ENCODE assay signal across 9 cellular contexts in the genomic region with DNA sequence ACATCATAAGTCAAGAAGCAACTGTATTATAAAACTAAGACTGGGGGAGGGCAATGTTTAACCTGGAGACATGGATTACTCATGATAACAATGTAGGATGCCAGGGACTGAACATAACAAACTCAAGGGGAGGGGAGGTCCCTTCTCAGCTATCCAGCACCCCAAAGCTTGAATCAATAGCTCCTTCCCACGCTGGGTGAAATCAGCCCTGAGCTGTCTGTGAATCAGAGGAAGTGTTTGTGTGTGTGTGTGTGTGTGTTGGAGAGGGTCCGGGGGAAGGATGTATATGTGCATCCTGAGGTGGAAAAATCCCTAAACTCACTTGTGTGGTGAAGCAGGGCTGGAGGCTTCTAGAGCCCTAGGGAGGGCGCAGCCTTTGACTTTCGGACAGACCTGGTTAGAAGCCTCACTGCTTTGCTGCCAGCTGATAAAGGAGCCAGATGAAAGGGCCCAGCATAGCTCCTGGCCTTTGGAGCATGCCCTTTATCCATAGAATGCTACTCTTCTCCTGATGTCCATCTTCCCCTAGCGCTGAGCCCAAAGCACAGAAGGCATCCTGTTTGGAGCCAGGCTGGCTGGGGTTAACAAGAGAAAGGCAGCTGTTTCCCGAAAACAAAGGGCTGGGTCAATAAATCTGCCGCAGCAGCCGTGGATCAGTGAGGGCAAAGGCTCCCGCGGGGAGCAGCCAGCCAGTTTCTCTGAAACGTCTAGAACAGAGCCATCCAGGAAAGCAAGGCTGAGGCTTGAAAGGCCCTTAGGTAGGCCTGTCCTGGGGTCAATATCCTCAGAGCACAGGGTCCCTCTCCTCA. TPM values are rescaled to one million over a fixed set of nuclear protein-coding genes. Genes with fewer than 3 reads are reported as not detected.
DNase-seq lines count a peak whose midpoint lies in the region; ATAC-seq, FAIRE-seq and TF ChIP-seq lines count a peak whose summit lies in the region.
"Had no signal": no experiment of that assay in that cellular context is flagged by ENCODE, and none has a peak within 500 bp of the region (broad histone marks: within the 10 kb centered on the region; RNA-seq: fewer than 3 reads in every experiment).

No MANE protein-coding gene starts in this region.

- H2AFZ ChIP-seq in smooth muscle cell (ENCODE audit: low read depth), result no peak overlapping the region

- H3K4me3 ChIP-seq in smooth muscle cell, result no peak overlapping the region

- no peak for ATAC-seq in GM21528 (IDR thresholded peaks at IDR 0.05; ENCODE audit: low FRiP score, unreplicated experiment)

- H4K20me1 ChIP-seq in smooth muscle cell (ENCODE audit: low read depth), result no peaks in the 10 kb centered on the region

- no peaks in the 10 kb centered on the region for H3K79me2 ChIP-seq in smooth muscle cell (ENCODE audit: low read depth)

- peak; percentile 44 for DNase-seq in NCI-H2227 (lab: John Stamatoyannopoulos, UW; ENCODE audit: unreplicated experiment)
- DNase-seq in NCI-H2227 treated with DMSO at 0.1 percent for 48 hours (lab: John Stamatoyannopoulos, UW), result no peak
- peak; percentile 13 for DNase-seq in RCC 7860 (ENCODE audit: low spot score)
- DNase-seq in foreskin melanocyte, result peak; percentile 29
- no peak for DNase-seq in smooth muscle cell (lab: John Stamatoyannopoulos, UW; ENCODE audit: unreplicated experiment)
- DNase-seq in NCI-H1436 treated with DMSO at 0.1 percent for 48 hours (lab: John Stamatoyannopoulos, UW), result no peak
- DNase-seq in activated CD4-positive, alpha-beta T cell treated with anti-CD3 and anti-CD28 coated beads, Interleukin-2, amount 50 U/mL, for 48 hours, result no peak

- WGBS in smooth muscle cell (ENCODE audit: low lambda C conversion rate), result 15% methylated on average over 11 of the region's 11 CpGs

- H3K9me3 ChIP-seq in smooth muscle cell (replicated peaks; ENCODE audit: low read depth), result no peaks in the 10 kb centered on the region

- FAIRE-seq in RCC 7860 (lab: Jason Lieb, UNC), result no peak
- FAIRE-seq: A204.1 had no signal

- no peak for TF ChIP-seq CTCF in smooth muscle cell (IDR thresholded peaks at IDR 0.05; ENCODE audit: borderline replicate concordance, insufficient read depth, poor library complexity, severe bottlenecking)

- peaks cover 18% of the 10 kb centered on the region for H3K4me1 ChIP-seq in smooth muscle cell (ENCODE audit: low read depth)

- H3F3A ChIP-seq in smooth muscle cell (ENCODE audit: low read depth), result no peaks in the 10 kb centered on the region

- no peaks in the 10 kb centered on the region for H3K36me3 ChIP-seq in smooth muscle cell (ENCODE audit: low read depth)

- peak overlapping the region; percentile 62 for H3K27ac ChIP-seq in smooth muscle cell (ENCODE audit: low read depth)

- no peak overlapping the region for H3K9ac ChIP-seq in smooth muscle cell (ENCODE audit: low read depth)

- no peaks in the 10 kb centered on the region for H3K27me3 ChIP-seq in smooth muscle cell (ENCODE audit: low read depth)

- H3K4me2 ChIP-seq in smooth muscle cell, result peak overlapping the region; percentile 45

RNA-seq across cellular contexts. Expression of gene TNKS1BP1, which starts 35.8 kb away (rescaled TPM):
- 39.0 and 46.3 TPM in 2 replicates for total RNA-seq in smooth muscle cell
- polyA plus RNA-seq in smooth muscle cell, result 86.3 and 118 TPM in 2 replicates

RNA-seq across cellular contexts. Expression of gene SSRP1, which starts 46.7 kb away (rescaled TPM):
- total RNA-seq in smooth muscle cell, result 57.6 and 64.9 TPM in 2 replicates
- polyA plus RNA-seq in smooth muscle cell, result 46.0 and 53.2 TPM in 2 replicates

RNA-seq across cellular contexts. Expression of gene P2RX3, which starts 49.2 kb away (rescaled TPM):
- total RNA-seq in smooth muscle cell, result not detected in 2 replicates
- polyA plus RNA-seq in smooth muscle cell, result 0.19 TPM in 1 of 2 replicates, not detected in the other

RNA-seq across cellular contexts. Expression of gene APLNR, which starts 51.9 kb away (rescaled TPM):
- 98.5 and 103 TPM in 2 replicates for total RNA-seq in smooth muscle cell
- 121 and 214 TPM in 2 replicates for polyA plus RNA-seq in smooth muscle cell

Comparison
In these comparisons a context has a peak if more than half of its experiments do, and no peak if none do; other contexts are left out.
1. DNase-seq: peak in NCI-H2227 (single experiment), RCC 7860 (single experiment) and foreskin melanocyte (single experiment); none in NCI-H2227 treated with DMSO at 0.1 percent for 48 hours (single experiment), smooth muscle cell (single experiment), NCI-H1436 treated with DMSO at 0.1 percent for 48 hours (single experiment) and activated CD4-positive, alpha-beta T cell treated with anti-CD3 and anti-CD28 coated beads, Interleukin-2, amount 50 U/mL, for 48 hours (0 of 2).